ENCODE assay signal across 1 cellular context in the genomic region with DNA sequence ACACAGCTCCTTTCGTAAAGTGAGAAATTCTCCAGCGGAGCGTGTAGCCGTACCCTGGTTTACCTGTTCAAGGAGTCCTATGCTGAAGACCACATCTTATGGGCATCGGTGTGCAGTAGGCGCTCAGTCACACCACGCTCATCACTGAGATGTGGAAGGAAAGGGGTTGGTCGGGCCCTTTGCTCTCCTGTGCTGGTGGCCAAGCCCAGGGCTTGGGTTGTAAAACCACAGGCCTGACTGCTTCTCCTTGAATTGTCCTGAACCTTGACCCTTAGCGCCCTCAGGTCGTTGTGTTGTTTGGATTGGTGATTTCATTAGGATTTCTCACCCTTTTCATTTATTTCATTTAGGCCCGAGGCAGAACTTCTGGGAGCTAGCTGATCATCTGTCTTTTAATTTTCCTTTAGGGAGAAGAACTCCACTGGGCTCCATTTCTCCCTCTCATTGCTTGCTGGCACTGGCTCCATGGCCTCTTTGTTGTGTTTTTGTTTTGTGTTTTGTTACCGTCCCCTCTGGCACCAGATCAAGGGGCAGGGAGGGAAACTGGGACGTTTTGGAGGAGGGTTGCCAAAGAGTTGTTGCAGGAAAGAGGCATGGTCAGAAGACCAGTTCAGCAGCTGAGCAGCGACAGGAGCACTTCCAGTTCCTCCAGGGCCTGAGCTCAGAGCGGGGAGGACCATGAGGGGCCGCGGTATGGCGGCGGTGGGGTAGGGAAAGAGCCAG.
TF ChIP-seq lines count a peak whose summit lies in the region.

No MANE protein-coding gene starts in this region.

TF ChIP-seq in H1, 55 proteins besides CTCF, POLR2A, EP300 and RAD21:
- TF ChIP-seq, protein P1, sequence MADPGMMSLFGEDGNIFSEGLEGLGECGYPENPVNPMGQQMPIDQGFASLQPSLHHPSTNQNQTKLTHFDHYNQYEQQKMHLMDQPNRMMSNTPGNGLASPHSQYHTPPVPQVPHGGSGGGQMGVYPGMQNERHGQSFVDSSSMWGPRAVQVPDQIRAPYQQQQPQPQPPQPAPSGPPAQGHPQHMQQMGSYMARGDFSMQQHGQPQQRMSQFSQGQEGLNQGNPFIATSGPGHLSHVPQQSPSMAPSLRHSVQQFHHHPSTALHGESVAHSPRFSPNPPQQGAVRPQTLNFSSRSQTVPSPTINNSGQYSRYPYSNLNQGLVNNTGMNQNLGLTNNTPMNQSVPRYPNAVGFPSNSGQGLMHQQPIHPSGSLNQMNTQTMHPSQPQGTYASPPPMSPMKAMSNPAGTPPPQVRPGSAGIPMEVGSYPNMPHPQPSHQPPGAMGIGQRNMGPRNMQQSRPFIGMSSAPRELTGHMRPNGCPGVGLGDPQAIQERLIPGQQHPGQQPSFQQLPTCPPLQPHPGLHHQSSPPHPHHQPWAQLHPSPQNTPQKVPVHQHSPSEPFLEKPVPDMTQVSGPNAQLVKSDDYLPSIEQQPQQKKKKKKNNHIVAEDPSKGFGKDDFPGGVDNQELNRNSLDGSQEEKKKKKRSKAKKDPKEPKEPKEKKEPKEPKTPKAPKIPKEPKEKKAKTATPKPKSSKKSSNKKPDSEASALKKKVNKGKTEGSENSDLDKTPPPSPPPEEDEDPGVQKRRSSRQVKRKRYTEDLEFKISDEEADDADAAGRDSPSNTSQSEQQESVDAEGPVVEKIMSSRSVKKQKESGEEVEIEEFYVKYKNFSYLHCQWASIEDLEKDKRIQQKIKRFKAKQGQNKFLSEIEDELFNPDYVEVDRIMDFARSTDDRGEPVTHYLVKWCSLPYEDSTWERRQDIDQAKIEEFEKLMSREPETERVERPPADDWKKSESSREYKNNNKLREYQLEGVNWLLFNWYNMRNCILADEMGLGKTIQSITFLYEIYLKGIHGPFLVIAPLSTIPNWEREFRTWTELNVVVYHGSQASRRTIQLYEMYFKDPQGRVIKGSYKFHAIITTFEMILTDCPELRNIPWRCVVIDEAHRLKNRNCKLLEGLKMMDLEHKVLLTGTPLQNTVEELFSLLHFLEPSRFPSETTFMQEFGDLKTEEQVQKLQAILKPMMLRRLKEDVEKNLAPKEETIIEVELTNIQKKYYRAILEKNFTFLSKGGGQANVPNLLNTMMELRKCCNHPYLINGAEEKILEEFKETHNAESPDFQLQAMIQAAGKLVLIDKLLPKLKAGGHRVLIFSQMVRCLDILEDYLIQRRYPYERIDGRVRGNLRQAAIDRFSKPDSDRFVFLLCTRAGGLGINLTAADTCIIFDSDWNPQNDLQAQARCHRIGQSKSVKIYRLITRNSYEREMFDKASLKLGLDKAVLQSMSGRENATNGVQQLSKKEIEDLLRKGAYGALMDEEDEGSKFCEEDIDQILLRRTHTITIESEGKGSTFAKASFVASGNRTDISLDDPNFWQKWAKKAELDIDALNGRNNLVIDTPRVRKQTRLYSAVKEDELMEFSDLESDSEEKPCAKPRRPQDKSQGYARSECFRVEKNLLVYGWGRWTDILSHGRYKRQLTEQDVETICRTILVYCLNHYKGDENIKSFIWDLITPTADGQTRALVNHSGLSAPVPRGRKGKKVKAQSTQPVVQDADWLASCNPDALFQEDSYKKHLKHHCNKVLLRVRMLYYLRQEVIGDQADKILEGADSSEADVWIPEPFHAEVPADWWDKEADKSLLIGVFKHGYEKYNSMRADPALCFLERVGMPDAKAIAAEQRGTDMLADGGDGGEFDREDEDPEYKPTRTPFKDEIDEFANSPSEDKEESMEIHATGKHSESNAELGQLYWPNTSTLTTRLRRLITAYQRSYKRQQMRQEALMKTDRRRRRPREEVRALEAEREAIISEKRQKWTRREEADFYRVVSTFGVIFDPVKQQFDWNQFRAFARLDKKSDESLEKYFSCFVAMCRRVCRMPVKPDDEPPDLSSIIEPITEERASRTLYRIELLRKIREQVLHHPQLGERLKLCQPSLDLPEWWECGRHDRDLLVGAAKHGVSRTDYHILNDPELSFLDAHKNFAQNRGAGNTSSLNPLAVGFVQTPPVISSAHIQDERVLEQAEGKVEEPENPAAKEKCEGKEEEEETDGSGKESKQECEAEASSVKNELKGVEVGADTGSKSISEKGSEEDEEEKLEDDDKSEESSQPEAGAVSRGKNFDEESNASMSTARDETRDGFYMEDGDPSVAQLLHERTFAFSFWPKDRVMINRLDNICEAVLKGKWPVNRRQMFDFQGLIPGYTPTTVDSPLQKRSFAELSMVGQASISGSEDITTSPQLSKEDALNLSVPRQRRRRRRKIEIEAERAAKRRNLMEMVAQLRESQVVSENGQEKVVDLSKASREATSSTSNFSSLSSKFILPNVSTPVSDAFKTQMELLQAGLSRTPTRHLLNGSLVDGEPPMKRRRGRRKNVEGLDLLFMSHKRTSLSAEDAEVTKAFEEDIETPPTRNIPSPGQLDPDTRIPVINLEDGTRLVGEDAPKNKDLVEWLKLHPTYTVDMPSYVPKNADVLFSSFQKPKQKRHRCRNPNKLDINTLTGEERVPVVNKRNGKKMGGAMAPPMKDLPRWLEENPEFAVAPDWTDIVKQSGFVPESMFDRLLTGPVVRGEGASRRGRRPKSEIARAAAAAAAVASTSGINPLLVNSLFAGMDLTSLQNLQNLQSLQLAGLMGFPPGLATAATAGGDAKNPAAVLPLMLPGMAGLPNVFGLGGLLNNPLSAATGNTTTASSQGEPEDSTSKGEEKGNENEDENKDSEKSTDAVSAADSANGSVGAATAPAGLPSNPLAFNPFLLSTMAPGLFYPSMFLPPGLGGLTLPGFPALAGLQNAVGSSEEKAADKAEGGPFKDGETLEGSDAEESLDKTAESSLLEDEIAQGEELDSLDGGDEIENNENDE (IDR thresholded peaks at IDR 0.05; ENCODE audit: insufficient replicate concordance, low read length), result no peak
- TF ChIP-seq PHF8 (conservative IDR thresholded peaks at IDR 0.05; ENCODE audit: low read depth, low read length) (no peak), CHD2 (IDR thresholded peaks at IDR 0.05; ENCODE audit: low read length) (no peak), JUND (IDR thresholded peaks at IDR 0.05; ENCODE audit: low read length) (no peak), SIRT6 (IDR thresholded peaks at IDR 0.05; ENCODE audit: low read length) (no peak), SIX5 (IDR thresholded peaks at IDR 0.05; ENCODE audit: low read depth, low read length) (no peak), BCL11A (IDR thresholded peaks at IDR 0.05; ENCODE audit: low read depth in 2 of 2, low read length in 2 of 2) (no peak), KDM1A (IDR thresholded peaks at IDR 0.05; ENCODE audit: borderline replicate concordance, low read length) (no peak), SP2 (IDR thresholded peaks at IDR 0.05; ENCODE audit: low read length) (no peak), FOSL1 (IDR thresholded peaks at IDR 0.05; ENCODE audit: insufficient read depth, low read depth, low read length) (no peak), GABPA (IDR thresholded peaks at IDR 0.05; ENCODE audit: borderline replicate concordance, insufficient read depth, low read length) (no peak), TAF7 (optimal IDR thresholded peaks at IDR 0.05; ENCODE audit: borderline replicate concordance, low read depth, low read length) (no peak), KDM4A (IDR thresholded peaks at IDR 0.05; ENCODE audit: low read depth, low read length, severe bottlenecking) (no peak), CBX8 (IDR thresholded peaks at IDR 0.05; ENCODE audit: borderline replicate concordance, low read depth, low read length) (no peak), HDAC6 (IDR thresholded peaks at IDR 0.05; ENCODE audit: low read depth, low read length) (no peak), ASH2L (IDR thresholded peaks at IDR 0.05; ENCODE audit: low read length) (no peak), TEAD4 (IDR thresholded peaks at IDR 0.05; ENCODE audit: low read depth, low read length) (no peak), POU5F1 (IDR thresholded peaks at IDR 0.05; ENCODE audit: low read depth, low read length) (no peak)
- TF ChIP-seq, protein P2, sequence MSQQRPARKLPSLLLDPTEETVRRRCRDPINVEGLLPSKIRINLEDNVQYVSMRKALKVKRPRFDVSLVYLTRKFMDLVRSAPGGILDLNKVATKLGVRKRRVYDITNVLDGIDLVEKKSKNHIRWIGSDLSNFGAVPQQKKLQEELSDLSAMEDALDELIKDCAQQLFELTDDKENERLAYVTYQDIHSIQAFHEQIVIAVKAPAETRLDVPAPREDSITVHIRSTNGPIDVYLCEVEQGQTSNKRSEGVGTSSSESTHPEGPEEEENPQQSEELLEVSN (IDR thresholded peaks at IDR 0.05), result no peak
